9 cellular contexts compared by ENCODE assay signal in genomic region chr15:91853968-91854943, GRCh38. TPM values are rescaled to one million over a fixed set of nuclear protein-coding genes. Genes with fewer than 3 reads are reported as not detected.
DNase-seq lines count a peak whose midpoint lies in the region; ATAC-seq and TF ChIP-seq lines count a peak whose summit lies in the region.
"Had no signal": no experiment of that assay in that cellular context is flagged by ENCODE, and none has a peak within 500 bp of the region (broad histone marks: within the 10 kb centered on the region; RNA-seq: fewer than 3 reads in every experiment).

No MANE protein-coding gene starts in this region.

- H3K4me1 Mint-ChIP-seq in activated B cell treated with CpG ODN at 0.5 μM for 24 hours = peaks cover 48% of the 10 kb centered on the region

- POLR2A ChIA-PET in activated B cell treated with CpG ODN at 0.5 μM for 24 hours (lab: Charles Lee) = no interaction called here

- H3K4me2 ChIP-seq in BLaER1 = peak overlapping the region; percentile 97

- CTCF ChIA-PET in activated B cell treated with CpG ODN at 0.5 μM for 24 hours (lab: Charles Lee) = no interaction called here

- intact Hi-C loops in activated B cell treated with CpG ODN at 0.5 μM for 24 hours (cut with micrococcal nuclease) = loop anchor here (1.0 to 10.0 kb wide), 4 partner anchors 35 to 519 kb away; no protein-coding TSS in a partner anchor

- peak; percentile 49 for DNase-seq in M059J (ENCODE audit: low read depth)
- DNase-seq in activated B cell treated with CpG ODN at 0.5 μM for 24 hours = no peak
- peak; percentile 52 to 55 for DNase-seq in stimulated activated CD4-positive, alpha-beta T cell treated with anti-CD3 and anti-CD28 coated beads, Interleukin-2, amount 100 ng/mL, for 24 hours
- no peak for DNase-seq in middle frontal gyrus (ENCODE audit: extremely low spot score, low spot score)

- H3K9me3 Mint-ChIP-seq in activated B cell treated with CpG ODN at 0.5 μM for 24 hours = peaks cover 8% of the 10 kb centered on the region

- H3K4me3 Mint-ChIP-seq in activated B cell treated with CpG ODN at 0.5 μM for 24 hours = peak overlapping the region; percentile 61

- peak overlapping the region; percentile 84 for H3K27ac ChIP-seq in BLaER1
- H3K27ac ChIP-seq in cingulate gyrus (ENCODE audit: low read depth, low read length) = peak overlapping the region; percentile 47
- H3K27ac ChIP-seq in layer of hippocampus (ENCODE audit: low read depth, low read length) = peak overlapping the region; percentile 97

- TF ChIP-seq POLR2A in GM18505 (IDR thresholded peaks at IDR 0.05; ENCODE audit: borderline replicate concordance, extremely low read depth, insufficient read depth, insufficient read length) = no peak

- no peaks in the 10 kb centered on the region for H3K36me3 Mint-ChIP-seq in activated B cell treated with CpG ODN at 0.5 μM for 24 hours (ENCODE audit: low read depth)

- H3K36me3 ChIP-seq in BLaER1 = no peaks in the 10 kb centered on the region

- H3K9me3 ChIP-seq in BLaER1 = no peaks in the 10 kb centered on the region

- peak overlapping the region; percentile 81 for H3K4me3 ChIP-seq in BLaER1

- peak overlapping the region; percentile 84 for H3K9ac ChIP-seq in BLaER1

- H3K27me3 ChIP-seq in BLaER1 = peaks cover 18% of the 10 kb centered on the region
- H3K27me3 ChIP-seq in layer of hippocampus (ENCODE audit: control insufficient read depth, insufficient read depth, low read length) = no peaks in the 10 kb centered on the region

- H3K27ac Mint-ChIP-seq in activated B cell treated with CpG ODN at 0.5 μM for 24 hours = no peak overlapping the region

- H3K27me3 Mint-ChIP-seq in activated B cell treated with CpG ODN at 0.5 μM for 24 hours = peaks cover 47% of the 10 kb centered on the region

- peaks cover 44% of the 10 kb centered on the region for H4K20me1 ChIP-seq in BLaER1

- TF ChIP-seq CTCF in activated B cell treated with CpG ODN at 0.5 μM for 24 hours (IDR thresholded peaks at IDR 0.05) = no peak

- H3K4me1 ChIP-seq in BLaER1 = peaks cover 69% of the 10 kb centered on the region

- peak; percentile 41 for ATAC-seq in activated B cell treated with CpG ODN at 0.5 μM for 24 hours (ENCODE audit: low read depth)
- no peak for ATAC-seq in GM18505 (IDR thresholded peaks at IDR 0.05; ENCODE audit: unreplicated experiment)

RNA-seq across cellular contexts. Expression of gene SLCO3A1, which starts 0.7 kb away (rescaled TPM):
- total RNA-seq in M059J (2014; rRNA removed; shearing (Covaris generic)) = 1.8 and 5.9 TPM in 2 replicates
- 0.51 and 0.82 TPM in 2 replicates for total RNA-seq in activated B cell treated with CpG ODN at 0.5 μM for 24 hours
- total RNA-seq: myocyte had no signal

Comparison
In these comparisons a context has a peak if more than half of its experiments do, and no peak if none do; other contexts are left out.
1. H3K27ac ChIP-seq: peak in every context shown above with its lines; median percentile 97 in layer of hippocampus; 84 in BLaER1; 47 in cingulate gyrus.
2. DNase-seq: peak in M059J (single experiment) and stimulated activated CD4-positive, alpha-beta T cell treated with anti-CD3 and anti-CD28 coated beads, Interleukin-2, amount 100 ng/mL, for 24 hours (2 of 2); none in activated B cell treated with CpG ODN at 0.5 μM for 24 hours (single experiment) and middle frontal gyrus (single experiment).